11 cellular contexts compared by ENCODE assay signal in the genomic region with DNA sequence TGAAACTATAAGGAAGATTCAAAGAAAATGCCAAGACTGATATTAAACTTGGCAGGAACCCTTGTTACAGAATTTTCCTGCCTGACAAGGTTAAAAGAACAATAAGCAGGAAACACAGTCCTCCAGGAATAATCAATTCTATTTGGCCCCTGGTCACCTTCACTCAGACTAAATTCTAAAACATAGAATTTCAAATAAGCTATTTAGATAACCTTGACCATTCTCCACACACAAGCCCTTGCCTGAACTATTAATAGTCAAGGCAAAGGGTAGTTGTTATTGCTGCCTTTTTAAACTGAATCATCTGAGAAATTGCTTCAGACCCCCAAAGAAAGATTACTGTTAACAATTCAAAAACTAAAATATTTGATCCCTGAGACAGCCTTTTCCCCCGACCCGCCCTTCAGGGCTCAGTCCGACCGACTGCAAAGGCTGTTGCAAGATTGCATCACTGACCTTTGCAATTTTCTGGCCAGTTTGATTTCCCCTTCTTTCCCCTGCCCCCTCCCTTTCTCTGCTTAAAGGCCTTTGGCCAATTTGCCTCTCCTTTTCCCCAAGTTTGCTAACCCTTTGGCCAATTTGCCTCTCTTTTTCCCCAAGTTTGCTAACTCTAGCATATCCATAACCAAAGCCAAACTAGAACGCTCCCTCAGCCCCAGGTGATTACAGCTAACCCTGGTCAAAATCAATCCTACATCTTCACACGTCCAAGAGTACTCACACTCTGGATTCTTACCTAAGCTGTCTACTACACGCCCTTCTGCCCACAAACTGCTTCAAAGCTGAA. TPM values are rescaled to one million over a fixed set of nuclear protein-coding genes. Genes with fewer than 3 reads are reported as not detected.
DNase-seq lines count a peak whose midpoint lies in the region; ATAC-seq, FAIRE-seq and TF ChIP-seq lines count a peak whose summit lies in the region.
"Had no signal": no experiment of that assay in that cellular context is flagged by ENCODE, and none has a peak within 500 bp of the region (broad histone marks: within the 10 kb centered on the region; RNA-seq: fewer than 3 reads in every experiment).

No MANE protein-coding gene starts in this region.

- DNase-seq in activated CD4-positive, alpha-beta T cell treated with anti-CD3 and anti-CD28 coated beads, Interleukin-2, amount 10 ng/mL, durations not matched to agents 24 days and 14 days: no peak
- DNase-seq in activated CD4-positive, alpha-beta T cell treated with anti-CD3 and anti-CD28 coated beads for 4 hours: no peak
- DNase-seq in WTC11 (ENCODE audit: low spot score) (no peak), right cardiac atrium (peak in 2 of 3 donors; percentile 58 to 65), small intestine (peak; percentile 35), foreskin fibroblast (no peak)
- DNase-seq: effector CD8-positive, alpha-beta T cell; NCI-H187 had no signal

- H3K36me3 ChIP-seq in small intestine (ENCODE audit: control insufficient read depth in 2 of 2, insufficient read depth in 2 of 2, low read length in 2 of 2): no peaks in the 10 kb centered on the region

- H3K27me3 ChIP-seq in right cardiac atrium (ENCODE audit: control insufficient read depth, insufficient read depth) (no peaks in the 10 kb centered on the region), small intestine (ENCODE audit: control insufficient read depth in 2 of 2, insufficient read depth in 2 of 2, low read length in 2 of 2) (no peaks in the 10 kb centered on the region)

- no peak for FAIRE-seq in small intestine (lab: Jason Lieb, UNC)

- WGBS in right cardiac atrium: 45% methylated on average over 7 of the region's 7 CpGs
- WGBS in small intestine, 3 donors: 34 to 54% (median 38%) methylated on average over 7 of the region's 7 CpGs

- POLR2A ChIA-PET in WTC11 (lab: Charles Lee): interaction anchor here (0.6 to 1.0 kb wide), 3 partner anchors 44 to 84 kb away, joined by 3 to 4 read pairs (median 3); no protein-coding TSS in a partner anchor

- ATAC-seq in WTC11 (no peak), right cardiac atrium (peak; percentile 9 to 56), GM18858 (IDR thresholded peaks at IDR 0.05; ENCODE audit: unreplicated experiment) (no peak), GM18520 (IDR thresholded peaks at IDR 0.05; ENCODE audit: unreplicated experiment) (no peak)

- CTCF ChIA-PET in WTC11 (lab: Charles Lee): interaction anchor here (0.6 to 2.3 kb wide), 3 partner anchors 20 to 108 kb away, joined by 3 to 9 read pairs (median 3); no protein-coding TSS in a partner anchor

- peaks cover 8% of the 10 kb centered on the region for H3K4me1 ChIP-seq in right cardiac atrium (ENCODE audit: control insufficient read depth, insufficient read depth, low read length)
- H3K4me1 ChIP-seq in small intestine (ENCODE audit: control insufficient read depth in 2 of 2, insufficient read depth in 1 of 2, low read depth in 1 of 2, low read length in 1 of 2): peaks cover 10 to 17% of the 10 kb centered on the region in 2 donors

- TF ChIP-seq CTCF in WTC11 (IDR thresholded peaks at IDR 0.05) (no peak), foreskin fibroblast (IDR thresholded peaks at IDR 0.05; ENCODE audit: low read depth, low read length) (no peak)

- H3K4me3 Mint-ChIP-seq in activated CD4-positive, alpha-beta T cell treated with anti-CD3 and anti-CD28 coated beads, Interleukin-2, amount 10 ng/mL, durations not matched to agents 24 days and 14 days: peak overlapping the region; percentile 89
- H3K4me3 Mint-ChIP-seq in WTC11: peak overlapping the region; percentile 76

- H3K27me3 Mint-ChIP-seq in activated CD4-positive, alpha-beta T cell treated with anti-CD3 and anti-CD28 coated beads, Interleukin-2, amount 10 ng/mL, durations not matched to agents 24 days and 14 days: peaks cover 4% of the 10 kb centered on the region
- peaks cover 65% of the 10 kb centered on the region for H3K27me3 Mint-ChIP-seq in WTC11 (ENCODE audit: low read depth)

- H3K9me3 ChIP-seq in right cardiac atrium (ENCODE audit: control insufficient read depth, low read length): no peaks in the 10 kb centered on the region
- H3K9me3 ChIP-seq in small intestine (ENCODE audit: control insufficient read depth, low read depth): no peaks in the 10 kb centered on the region

- H3K4me1 Mint-ChIP-seq in activated CD4-positive, alpha-beta T cell treated with anti-CD3 and anti-CD28 coated beads, Interleukin-2, amount 10 ng/mL, durations not matched to agents 24 days and 14 days: peaks cover 72% of the 10 kb centered on the region
- H3K4me1 Mint-ChIP-seq in WTC11: peaks cover 18% of the 10 kb centered on the region

- peaks cover 5% of the 10 kb centered on the region for H3K9me3 Mint-ChIP-seq in activated CD4-positive, alpha-beta T cell treated with anti-CD3 and anti-CD28 coated beads, Interleukin-2, amount 10 ng/mL, durations not matched to agents 24 days and 14 days
- peaks cover 4% of the 10 kb centered on the region for H3K9me3 Mint-ChIP-seq in WTC11

- H3K27ac Mint-ChIP-seq in activated CD4-positive, alpha-beta T cell treated with anti-CD3 and anti-CD28 coated beads, Interleukin-2, amount 10 ng/mL, durations not matched to agents 24 days and 14 days: peak overlapping the region; percentile 96
- H3K27ac Mint-ChIP-seq in WTC11: no peak overlapping the region

- H3K4me3 ChIP-seq in right cardiac atrium (ENCODE audit: low read length) (no peak overlapping the region), small intestine (ENCODE audit: low read depth in 1 of 2, low read length in 2 of 2) (no peak overlapping the region), foreskin fibroblast (ENCODE audit: low read depth in 1 of 2, low read length in 2 of 2) (no peak overlapping the region)

- H3K27ac ChIP-seq in right cardiac atrium (ENCODE audit: low read length): peak overlapping the region; percentile 65
- H3K27ac ChIP-seq in small intestine (ENCODE audit: low read depth in 1 of 2, low read length in 1 of 2): peak overlapping the region in 1 of 2 donors; percentile 78

- H3K36me3 Mint-ChIP-seq in activated CD4-positive, alpha-beta T cell treated with anti-CD3 and anti-CD28 coated beads, Interleukin-2, amount 10 ng/mL, durations not matched to agents 24 days and 14 days (ENCODE audit: low read depth): peaks cover 36% of the 10 kb centered on the region
- H3K36me3 Mint-ChIP-seq in WTC11: no peaks in the 10 kb centered on the region

- intact Hi-C loops in activated CD4-positive, alpha-beta T cell treated with anti-CD3 and anti-CD28 coated beads, Interleukin-2, amount 10 ng/mL, durations not matched to agents 24 days and 14 days (cut with micrococcal nuclease): loop anchor here (1.0 kb wide), 6 partner anchors 14 to 78 kb away; no protein-coding TSS in a partner anchor
- intact Hi-C loops in right cardiac atrium (cut with DNase I): loop anchor here in 1 of 4 donors (10.0 kb wide), 1 partner anchor 49 kb away; no protein-coding TSS in a partner anchor

TF ChIP-seq in WTC11, 78 proteins besides CTCF, POLR2A, EP300 and RAD21:
- peak; percentile 97 for TF ChIP-seq GABPB1 (CRISPR knock-in tag; IDR thresholded peaks at IDR 0.05)
- TF ChIP-seq MXD4 (CRISPR knock-in tag; IDR thresholded peaks at IDR 0.05; ENCODE audit: borderline replicate concordance): no peak

RNA-seq across cellular contexts. Expression of a gene that starts 1.4 kb away (rescaled TPM):
- total RNA-seq in activated CD4-positive, alpha-beta T cell treated with anti-CD3 and anti-CD28 coated beads, Interleukin-2, amount 10 ng/mL, durations not matched to agents 24 days and 14 days: 449 and 477 TPM in 2 replicates
- total RNA-seq in WTC11 (2021) (0.57 to 0.92 TPM (median 0.81 TPM) in 3 replicates), right cardiac atrium (100 to 1,000 TPM in 3 of 4 donors, 10 to 100 TPM in 1; 77.4 to 414 (median 243) TPM)
- polyA plus RNA-seq in right cardiac atrium (398 TPM), small intestine (100 to 1,000 TPM in 1 of 3 donors, 10 to 100 TPM in 1, 1 to 10 TPM in 1; 6.9 to 141 (median 11.1) TPM)

RNA-seq across cellular contexts. Expression of a gene that starts 21.6 kb away (rescaled TPM):
- 20.3 and 21.0 TPM in 2 replicates for total RNA-seq in activated CD4-positive, alpha-beta T cell treated with anti-CD3 and anti-CD28 coated beads, Interleukin-2, amount 10 ng/mL, durations not matched to agents 24 days and 14 days
- total RNA-seq in WTC11 (2021) (0.53 to 0.85 TPM (median 0.60 TPM) in 3 replicates), right cardiac atrium (10 to 100 TPM in 2 of 4 donors, 1 to 10 TPM in 2; 3.0 to 13.7 (median 11.0) TPM)
- polyA plus RNA-seq in right cardiac atrium (4.9 TPM), small intestine (10 to 100 TPM; 33.8 to 62.7 (median 36.5) TPM)

RNA-seq across cellular contexts. Expression of a gene that starts 30.8 kb away (rescaled TPM):
- 15.1 TPM in 2 replicates for total RNA-seq in activated CD4-positive, alpha-beta T cell treated with anti-CD3 and anti-CD28 coated beads, Interleukin-2, amount 10 ng/mL, durations not matched to agents 24 days and 14 days
- total RNA-seq in WTC11 (2021) (0.41 TPM in 1 of 3 replicates, not detected in the others), right cardiac atrium (1 to 10 TPM; 1.0 to 4.3 (median 2.7) TPM)
- polyA plus RNA-seq in right cardiac atrium (1.5 TPM), small intestine (1 to 10 TPM in 2 of 3 donors, not detected in 1; 1.6 to 3.8 TPM)
- total RNA-seq: SK-MEL-5 had no signal

Comparison
In these comparisons a context has a peak if more than half of its experiments do, and no peak if none do; other contexts are left out.
1. DNase-seq: peak in right cardiac atrium (2 of 3) and small intestine (single experiment); none in activated CD4-positive, alpha-beta T cell treated with anti-CD3 and anti-CD28 coated beads, Interleukin-2, amount 10 ng/mL, durations not matched to agents 24 days and 14 days (single experiment), activated CD4-positive, alpha-beta T cell treated with anti-CD3 and anti-CD28 coated beads for 4 hours (0 of 2), WTC11 (single experiment) and foreskin fibroblast (0 of 2).
2. ATAC-seq: peak in right cardiac atrium (2 of 2); none in WTC11 (single experiment), GM18858 (single experiment) and GM18520 (single experiment).
3. RNA of a gene that starts 1.4 kb away (total RNA-seq): 449 to 477 TPM in activated CD4-positive, alpha-beta T cell treated with anti-CD3 and anti-CD28 coated beads, Interleukin-2, amount 10 ng/mL, durations not matched to agents 24 days and 14 days and 77.4 to 414 TPM in right cardiac atrium; 0.57 to 0.92 TPM in WTC11; every median in the first group is over 10 times any median in the second.